2 cellular contexts compared by ENCODE assay signal in genomic region chr10:62379394-62379793, GRCh38.
A peak's percentile ranks its signal among the peaks of the same experiment; 100 is the strongest.
TF ChIP-seq lines count a peak whose summit lies in the region.

No MANE protein-coding gene starts in this region.

TF ChIP-seq in SK-N-SH, 30 proteins besides CTCF, POLR2A, EP300 and RAD21 (continued from another document):
- TF ChIP-seq, protein P1, sequence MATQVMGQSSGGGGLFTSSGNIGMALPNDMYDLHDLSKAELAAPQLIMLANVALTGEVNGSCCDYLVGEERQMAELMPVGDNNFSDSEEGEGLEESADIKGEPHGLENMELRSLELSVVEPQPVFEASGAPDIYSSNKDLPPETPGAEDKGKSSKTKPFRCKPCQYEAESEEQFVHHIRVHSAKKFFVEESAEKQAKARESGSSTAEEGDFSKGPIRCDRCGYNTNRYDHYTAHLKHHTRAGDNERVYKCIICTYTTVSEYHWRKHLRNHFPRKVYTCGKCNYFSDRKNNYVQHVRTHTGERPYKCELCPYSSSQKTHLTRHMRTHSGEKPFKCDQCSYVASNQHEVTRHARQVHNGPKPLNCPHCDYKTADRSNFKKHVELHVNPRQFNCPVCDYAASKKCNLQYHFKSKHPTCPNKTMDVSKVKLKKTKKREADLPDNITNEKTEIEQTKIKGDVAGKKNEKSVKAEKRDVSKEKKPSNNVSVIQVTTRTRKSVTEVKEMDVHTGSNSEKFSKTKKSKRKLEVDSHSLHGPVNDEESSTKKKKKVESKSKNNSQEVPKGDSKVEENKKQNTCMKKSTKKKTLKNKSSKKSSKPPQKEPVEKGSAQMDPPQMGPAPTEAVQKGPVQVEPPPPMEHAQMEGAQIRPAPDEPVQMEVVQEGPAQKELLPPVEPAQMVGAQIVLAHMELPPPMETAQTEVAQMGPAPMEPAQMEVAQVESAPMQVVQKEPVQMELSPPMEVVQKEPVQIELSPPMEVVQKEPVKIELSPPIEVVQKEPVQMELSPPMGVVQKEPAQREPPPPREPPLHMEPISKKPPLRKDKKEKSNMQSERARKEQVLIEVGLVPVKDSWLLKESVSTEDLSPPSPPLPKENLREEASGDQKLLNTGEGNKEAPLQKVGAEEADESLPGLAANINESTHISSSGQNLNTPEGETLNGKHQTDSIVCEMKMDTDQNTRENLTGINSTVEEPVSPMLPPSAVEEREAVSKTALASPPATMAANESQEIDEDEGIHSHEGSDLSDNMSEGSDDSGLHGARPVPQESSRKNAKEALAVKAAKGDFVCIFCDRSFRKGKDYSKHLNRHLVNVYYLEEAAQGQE (IDR thresholded peaks at IDR 0.05; ENCODE audit: low read depth, low read length): 0 out of 2 replicates have a peak, but pooled peaks have one; percentile 54
TF ChIP-seq in SK-N-SH: peak in this region for 1.

TF ChIP-seq in SK-N-SH treated with all-trans-retinoic acid at 6 μM for 48 hours, 23 proteins besides CTCF, POLR2A, EP300 and RAD21 (continued from another document):
- TF ChIP-seq PATZ1 (CRISPR knock-in tag; IDR thresholded peaks at IDR 0.05; ENCODE audit: borderline replicate concordance): no peak
